1 cellular context compared by ENCODE assay signal in genomic region chr16:88685156-88686061, GRCh38.
TF ChIP-seq lines count a peak whose summit lies in the region.

No MANE protein-coding gene starts in this region.

TF ChIP-seq in HepG2, 621 proteins besides CTCF, POLR2A, EP300 and RAD21 (continued from another document):
- no peak for TF ChIP-seq ZBTB2 (CRISPR knock-in tag; IDR thresholded peaks at IDR 0.05; ENCODE audit: low read depth)
- TF ChIP-seq RFX3 (CRISPR knock-in tag; IDR thresholded peaks at IDR 0.05) = no peak
- TF ChIP-seq ZBTB42 (CRISPR knock-in tag; IDR thresholded peaks at IDR 0.05) = no peak
- no peak for TF ChIP-seq TP53 (CRISPR knock-in tag; conservative IDR thresholded peaks at IDR 0.05)
- TF ChIP-seq RFX5 (IDR thresholded peaks at IDR 0.05; ENCODE audit: low read depth, low read length) = no peak
- TF ChIP-seq ZFYVE20 (CRISPR knock-in tag; IDR thresholded peaks at IDR 0.05; ENCODE audit: borderline replicate concordance, low read depth) = no peak
TF ChIP-seq in HepG2: peak in this region for 58.
